ENCODE assay signal across 9 cellular contexts in genomic region chr19:9828551-9829063, GRCh38. TPM values are rescaled to one million over a fixed set of nuclear protein-coding genes. Genes with fewer than 3 reads are reported as not detected.
DNase-seq lines count a peak whose midpoint lies in the region; ATAC-seq, FAIRE-seq and TF ChIP-seq lines count a peak whose summit lies in the region.
"Had no signal": no experiment of that assay in that cellular context is flagged by ENCODE, and none has a peak within 500 bp of the region (broad histone marks: within the 10 kb centered on the region; RNA-seq: fewer than 3 reads in every experiment).

No MANE protein-coding gene starts in this region.

- in situ Hi-C loops in astrocyte of the spinal cord (cut with HindIII; ENCODE audit: low sequenced_read_pairs): no loop called here

- no peak overlapping the region for H2BK15ac ChIP-seq in mesenchymal stem cell (ENCODE audit: low read depth, poor library complexity, severe bottlenecking)

- ATAC-seq in heart right ventricle: no peak
- no peak for ATAC-seq in GM18858 (IDR thresholded peaks at IDR 0.05; ENCODE audit: unreplicated experiment)
- no peak for ATAC-seq in GM19395 (IDR thresholded peaks at IDR 0.05; ENCODE audit: unreplicated experiment)

- H3K27me3 ChIP-seq in heart right ventricle (no peaks in the 10 kb centered on the region), mesenchymal stem cell (ENCODE audit: control insufficient read depth in 1 of 2, insufficient read depth in 1 of 2, low read length in 2 of 2) (no peaks in the 10 kb centered on the region), uterus (no peaks in the 10 kb centered on the region)

- FAIRE-seq in D721Med (lab: Jason Lieb, UNC): no peak
- FAIRE-seq: G401.6 had no signal

- peaks cover 20% of the 10 kb centered on the region for H3K79me1 ChIP-seq in mesenchymal stem cell (replicated peaks; ENCODE audit: low read length, poor library complexity, severe bottlenecking)

- H2BK120ac ChIP-seq in mesenchymal stem cell (ENCODE audit: low read depth, low read length): no peak overlapping the region

- no peak overlapping the region for H2BK12ac ChIP-seq in mesenchymal stem cell (ENCODE audit: low read length in 2 of 2)

- H3K27ac ChIP-seq in heart right ventricle: peak overlapping the region in 7 of 10 donors; percentile 76 to 93 (median 81)
- H3K27ac ChIP-seq in mesenchymal stem cell (ENCODE audit: low read length, poor library complexity, severe bottlenecking): no peak overlapping the region
- H3K27ac ChIP-seq in uterus: peak overlapping the region; percentile 70 to 81

- H3K4me2 ChIP-seq in mesenchymal stem cell (ENCODE audit: low read length, poor library complexity, severe bottlenecking): peak overlapping the region; percentile 85

- no peak overlapping the region for H4K8ac ChIP-seq in mesenchymal stem cell (ENCODE audit: low read length)

- no peak for DNase-seq in heart right ventricle
- no peak for DNase-seq in cardiac septum (ENCODE audit: low spot score)
- no peak for DNase-seq in astrocyte of the spinal cord (ENCODE audit: low read depth, low spot score)
- DNase-seq in mesenchymal stem cell: no peak
- DNase-seq in uterus: no peak
- no peak for DNase-seq in D721Med (ENCODE audit: insufficient read length, low spot score)

- H2BK5ac ChIP-seq in mesenchymal stem cell (ENCODE audit: low read depth, low read length, poor library complexity, severe bottlenecking): no peak overlapping the region

- WGBS in heart right ventricle, 2 donors: 28 to 30% methylated on average over 13 of the region's 13 CpGs
- WGBS in mesenchymal stem cell: 47% methylated on average over 13 of the region's 13 CpGs

- no peak overlapping the region for H2AK5ac ChIP-seq in mesenchymal stem cell (ENCODE audit: low read length, severe bottlenecking)

- H3K9me3 ChIP-seq in heart right ventricle (no peaks in the 10 kb centered on the region), mesenchymal stem cell (ENCODE audit: control insufficient read depth, low read length) (no peaks in the 10 kb centered on the region), uterus (no peaks in the 10 kb centered on the region)

- H3K4me1 ChIP-seq in heart right ventricle (peaks cover 10 to 31% (median 26%) of the 10 kb centered on the region in 9 donors), mesenchymal stem cell (ENCODE audit: control insufficient read depth, insufficient read depth, low read depth, low read length) (peaks cover 11% of the 10 kb centered on the region), uterus (peaks cover 5 to 12% of the 10 kb centered on the region in 2 donors)

- intact Hi-C loops in heart right ventricle (cut with DNase I) (no loop called here), cardiac septum (cut with DNase I) (no loop called here), uterus (cut with DNase I; ENCODE audit: low total_unique reads) (no loop called here)

- no peak overlapping the region for H3K14ac ChIP-seq in mesenchymal stem cell (ENCODE audit: low read length in 2 of 2)

- no peak overlapping the region for H2AFZ ChIP-seq in mesenchymal stem cell (ENCODE audit: low read depth, low read length)

- H3K4ac ChIP-seq in mesenchymal stem cell (ENCODE audit: low read depth in 1 of 2, low read length in 2 of 2): peak overlapping the region; percentile 56 to 59

- H3K23ac ChIP-seq in mesenchymal stem cell (ENCODE audit: low read length in 2 of 2): peak overlapping the region in 1 of 2 experiments; percentile 67

- H3K36me3 ChIP-seq in heart right ventricle: peaks cover 0 to 31% (median 5%) of the 10 kb centered on the region in 9 donors
- peaks cover 16 to 24% of the 10 kb centered on the region in 2 experiments for H3K36me3 ChIP-seq in mesenchymal stem cell (ENCODE audit: control insufficient read depth in 1 of 2, insufficient read depth in 2 of 2, low read depth in 1 of 2, low read length in 2 of 2)
- no peaks in the 10 kb centered on the region for H3K36me3 ChIP-seq in uterus

- no peak overlapping the region for H4K91ac ChIP-seq in mesenchymal stem cell (ENCODE audit: low read length)

- peak overlapping the region; percentile 96 for H3K9ac ChIP-seq in mesenchymal stem cell (ENCODE audit: low read length)

- no peak overlapping the region for H3K18ac ChIP-seq in mesenchymal stem cell (ENCODE audit: low read depth in 1 of 2, low read length in 2 of 2)

- no peak for TF ChIP-seq POLR2A in uterus (IDR thresholded peaks at IDR 0.05)

- H3K4me3 ChIP-seq in heart right ventricle (peak overlapping the region; percentile 66 to 96 (median 86)), astrocyte of the spinal cord (ENCODE audit: low read depth, low read length) (peak overlapping the region; percentile 93), mesenchymal stem cell (ENCODE audit: insufficient read depth in 1 of 2, low read depth in 1 of 2, low read length in 2 of 2) (peak overlapping the region; percentile 98), uterus (peak overlapping the region; percentile 80 to 98)

- TF ChIP-seq CTCF in heart right ventricle (IDR thresholded peaks at IDR 0.05) (no peak), astrocyte of the spinal cord (IDR thresholded peaks at IDR 0.05; ENCODE audit: low read depth, low read length) (no peak), uterus (IDR thresholded peaks at IDR 0.05) (no peak), D721Med (IDR thresholded peaks at IDR 0.05; ENCODE audit: insufficient read depth, missing control alignments) (no peak)

RNA-seq across cellular contexts. Expression of gene UBL5, which starts 0.9 kb away (rescaled TPM):
- total RNA-seq in heart right ventricle: 100 to 1,000 TPM; 483 to 573 (median 516) TPM
- 1,000 to 10,000 TPM in 1 of 2 donors, 100 to 1,000 TPM in 1; 914 to 1,564 TPM for polyA plus RNA-seq in heart right ventricle
- total RNA-seq in cardiac septum: 422 TPM
- 316 TPM for polyA plus RNA-seq in mesenchymal stem cell (2013, experiment 1 of 2)
- 336 TPM for polyA plus RNA-seq in mesenchymal stem cell (2013, experiment 2 of 2)
- total RNA-seq in uterus: 1,000 to 10,000 TPM in 1 of 4 donors, 100 to 1,000 TPM in 3; 180 to 1,153 (median 222) TPM

RNA-seq across cellular contexts. Expression of gene PIN1, which starts 6.5 kb away (rescaled TPM):
- total RNA-seq in heart right ventricle (100 to 1,000 TPM in 2 of 10 donors, 10 to 100 TPM in 8; 81.1 to 109 (median 90.8) TPM), cardiac septum (93.5 TPM), uterus (10 to 100 TPM; 36.5 to 85.3 (median 56.9) TPM)
- 100 to 1,000 TPM in 1 of 2 donors, 10 to 100 TPM in 1; 74.6 to 152 TPM for polyA plus RNA-seq in heart right ventricle
- 62.7 TPM for polyA plus RNA-seq in mesenchymal stem cell (2013, experiment 1 of 2)
- polyA plus RNA-seq in mesenchymal stem cell (2013, experiment 2 of 2): 58.8 TPM

RNA-seq across cellular contexts. Expression of gene FBXL12, which starts 9.7 kb away (rescaled TPM):
- total RNA-seq in heart right ventricle (10 to 100 TPM; 10.5 to 13.8 (median 11.5) TPM), cardiac septum (17.0 TPM), uterus (10 to 100 TPM in 3 of 4 donors, 1 to 10 TPM in 1; 8.2 to 25.4 (median 18.6) TPM)
- 10 to 100 TPM; 13.5 to 19.5 TPM for polyA plus RNA-seq in heart right ventricle
- 35.6 TPM for polyA plus RNA-seq in mesenchymal stem cell (2013, experiment 1 of 2)
- 34.6 TPM for polyA plus RNA-seq in mesenchymal stem cell (2013, experiment 2 of 2)
